In the genomic region with DNA sequence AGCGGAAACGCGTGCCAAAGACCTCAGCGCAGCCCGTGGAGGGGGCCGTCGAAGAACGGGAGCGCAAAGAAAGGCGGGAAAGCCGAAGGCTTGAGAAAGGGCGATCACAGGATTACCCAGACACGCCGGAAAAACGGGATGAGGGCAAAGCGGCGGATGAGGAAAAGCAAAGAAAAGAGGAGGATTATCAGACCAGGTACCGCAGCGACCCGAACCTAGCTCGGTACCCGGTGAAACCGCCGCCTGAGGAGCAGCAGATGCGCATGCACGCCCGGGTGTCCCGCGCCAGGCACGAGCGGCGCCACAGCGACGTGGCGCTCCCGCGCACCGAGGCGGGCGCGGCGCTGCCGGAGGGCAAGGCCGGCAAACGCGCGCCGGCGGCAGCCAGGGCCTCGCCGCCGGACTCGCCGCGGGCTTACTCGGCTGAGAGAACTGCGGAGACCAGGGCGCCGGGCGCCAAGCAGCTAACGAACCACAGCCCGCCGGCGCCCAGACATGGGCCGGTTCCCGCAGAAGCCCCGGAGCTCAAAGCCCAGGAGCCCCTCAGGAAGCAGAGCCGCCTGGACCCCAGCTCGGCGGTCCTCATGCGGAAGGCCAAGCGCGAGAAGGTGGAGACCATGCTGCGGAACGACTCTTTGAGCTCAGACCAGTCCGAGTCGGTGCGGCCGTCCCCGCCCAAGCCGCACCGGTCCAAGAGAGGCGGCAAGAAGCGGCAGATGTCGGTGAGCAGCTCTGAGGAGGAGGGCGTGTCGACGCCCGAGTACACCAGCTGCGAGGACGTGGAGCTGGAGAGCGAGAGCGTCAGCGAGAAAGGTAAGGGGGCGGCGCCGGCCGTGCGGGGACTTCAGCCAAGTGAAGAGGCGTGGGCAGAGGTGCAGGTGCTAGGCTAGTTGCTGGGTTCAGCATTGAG, we compare ENCODE assay signal across 1 cellular context.
A peak's percentile ranks its signal among the peaks of the same experiment; 100 is the strongest.
TF ChIP-seq lines count a peak whose summit lies in the region.

No MANE protein-coding gene starts in this region.

TF ChIP-seq in HEK293, 187 proteins besides CTCF, POLR2A, EP300 and RAD21 (continued from another document):
- no peak for TF ChIP-seq ZBTB21 (tag by site-specific recombination; IDR thresholded peaks at IDR 0.05)
- TF ChIP-seq, protein P1, sequence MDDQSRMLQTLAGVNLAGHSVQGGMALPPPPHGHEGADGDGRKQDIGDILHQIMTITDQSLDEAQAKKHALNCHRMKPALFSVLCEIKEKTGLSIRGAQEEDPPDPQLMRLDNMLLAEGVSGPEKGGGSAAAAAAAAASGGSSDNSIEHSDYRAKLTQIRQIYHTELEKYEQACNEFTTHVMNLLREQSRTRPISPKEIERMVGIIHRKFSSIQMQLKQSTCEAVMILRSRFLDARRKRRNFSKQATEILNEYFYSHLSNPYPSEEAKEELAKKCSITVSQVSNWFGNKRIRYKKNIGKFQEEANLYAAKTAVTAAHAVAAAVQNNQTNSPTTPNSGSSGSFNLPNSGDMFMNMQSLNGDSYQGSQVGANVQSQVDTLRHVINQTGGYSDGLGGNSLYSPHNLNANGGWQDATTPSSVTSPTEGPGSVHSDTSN (CRISPR knock-in tag; IDR thresholded peaks at IDR 0.05): peak; percentile 83
- TF ChIP-seq TRIM28 (IDR thresholded peaks at IDR 0.05; ENCODE audit: borderline replicate concordance, low read length): 0 out of 2 replicates have a peak, but pooled peaks have one; percentile 37
- TF ChIP-seq ZBTB8A (tag by site-specific recombination; IDR thresholded peaks at IDR 0.05): peak; percentile 82
- TF ChIP-seq BCL11B (tag by site-specific recombination; IDR thresholded peaks at IDR 0.05; ENCODE audit: low read depth): no peak
- TF ChIP-seq ZNF202 (tag by site-specific recombination; IDR thresholded peaks at IDR 0.05; ENCODE audit: borderline replicate concordance): no peak
- TF ChIP-seq ZNF146 (tag by site-specific recombination; IDR thresholded peaks at IDR 0.05): no peak
- no peak for TF ChIP-seq SCRT1 (tag by site-specific recombination; IDR thresholded peaks at IDR 0.05; ENCODE audit: borderline replicate concordance)
- TF ChIP-seq ZBTB48 (tag by site-specific recombination; IDR thresholded peaks at IDR 0.05): no peak
- TF ChIP-seq MEIS1 (CRISPR knock-in tag; IDR thresholded peaks at IDR 0.05; ENCODE audit: borderline replicate concordance): no peak
- TF ChIP-seq ZNF701 (tag by site-specific recombination; IDR thresholded peaks at IDR 0.05): no peak
- peak; percentile 60 for TF ChIP-seq SP2 (tag by site-specific recombination; IDR thresholded peaks at IDR 0.05)
- peak; percentile 56 for TF ChIP-seq ZEB2 (tag by site-specific recombination; IDR thresholded peaks at IDR 0.05)
- peak; percentile 93 for TF ChIP-seq ZNF335 (tag by site-specific recombination; conservative IDR thresholded peaks at IDR 0.05)
- TF ChIP-seq ZNF132 (tag by site-specific recombination; IDR thresholded peaks at IDR 0.05; ENCODE audit: borderline replicate concordance): no peak
- TF ChIP-seq ZNF48 (tag by site-specific recombination; IDR thresholded peaks at IDR 0.05): no peak
- TF ChIP-seq, protein P2, sequence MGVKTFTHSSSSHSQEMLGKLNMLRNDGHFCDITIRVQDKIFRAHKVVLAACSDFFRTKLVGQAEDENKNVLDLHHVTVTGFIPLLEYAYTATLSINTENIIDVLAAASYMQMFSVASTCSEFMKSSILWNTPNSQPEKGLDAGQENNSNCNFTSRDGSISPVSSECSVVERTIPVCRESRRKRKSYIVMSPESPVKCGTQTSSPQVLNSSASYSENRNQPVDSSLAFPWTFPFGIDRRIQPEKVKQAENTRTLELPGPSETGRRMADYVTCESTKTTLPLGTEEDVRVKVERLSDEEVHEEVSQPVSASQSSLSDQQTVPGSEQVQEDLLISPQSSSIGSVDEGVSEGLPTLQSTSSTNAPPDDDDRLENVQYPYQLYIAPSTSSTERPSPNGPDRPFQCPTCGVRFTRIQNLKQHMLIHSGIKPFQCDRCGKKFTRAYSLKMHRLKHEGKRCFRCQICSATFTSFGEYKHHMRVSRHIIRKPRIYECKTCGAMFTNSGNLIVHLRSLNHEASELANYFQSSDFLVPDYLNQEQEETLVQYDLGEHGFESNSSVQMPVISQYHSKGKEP (tag by site-specific recombination; IDR thresholded peaks at IDR 0.05): no peak
- TF ChIP-seq, protein P3, sequence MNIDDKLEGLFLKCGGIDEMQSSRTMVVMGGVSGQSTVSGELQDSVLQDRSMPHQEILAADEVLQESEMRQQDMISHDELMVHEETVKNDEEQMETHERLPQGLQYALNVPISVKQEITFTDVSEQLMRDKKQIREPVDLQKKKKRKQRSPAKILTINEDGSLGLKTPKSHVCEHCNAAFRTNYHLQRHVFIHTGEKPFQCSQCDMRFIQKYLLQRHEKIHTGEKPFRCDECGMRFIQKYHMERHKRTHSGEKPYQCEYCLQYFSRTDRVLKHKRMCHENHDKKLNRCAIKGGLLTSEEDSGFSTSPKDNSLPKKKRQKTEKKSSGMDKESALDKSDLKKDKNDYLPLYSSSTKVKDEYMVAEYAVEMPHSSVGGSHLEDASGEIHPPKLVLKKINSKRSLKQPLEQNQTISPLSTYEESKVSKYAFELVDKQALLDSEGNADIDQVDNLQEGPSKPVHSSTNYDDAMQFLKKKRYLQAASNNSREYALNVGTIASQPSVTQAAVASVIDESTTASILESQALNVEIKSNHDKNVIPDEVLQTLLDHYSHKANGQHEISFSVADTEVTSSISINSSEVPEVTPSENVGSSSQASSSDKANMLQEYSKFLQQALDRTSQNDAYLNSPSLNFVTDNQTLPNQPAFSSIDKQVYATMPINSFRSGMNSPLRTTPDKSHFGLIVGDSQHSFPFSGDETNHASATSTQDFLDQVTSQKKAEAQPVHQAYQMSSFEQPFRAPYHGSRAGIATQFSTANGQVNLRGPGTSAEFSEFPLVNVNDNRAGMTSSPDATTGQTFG (tag by site-specific recombination; IDR thresholded peaks at IDR 0.05; ENCODE audit: borderline replicate concordance): no peak
- TF ChIP-seq GLI2 (tag by site-specific recombination; IDR thresholded peaks at IDR 0.05; ENCODE audit: borderline replicate concordance, low read depth): no peak
- no peak for TF ChIP-seq YY2 (tag by site-specific recombination; IDR thresholded peaks at IDR 0.05)
- TF ChIP-seq ZNF169 (tag by site-specific recombination; IDR thresholded peaks at IDR 0.05): no peak
- no peak for TF ChIP-seq GFI1B (tag by site-specific recombination; IDR thresholded peaks at IDR 0.05)
